In genomic region chr4:12724520-12724919, GRCh38 we compare ENCODE assay signal across 8 cellular contexts.
DNase-seq lines count a peak whose midpoint lies in the region; ATAC-seq, FAIRE-seq and TF ChIP-seq lines count a peak whose summit lies in the region.

No MANE protein-coding gene starts in this region.

- no peak overlapping the region for H2AK5ac ChIP-seq in H9 (ENCODE audit: insufficient read length, low read length)

- H3K79me2 ChIP-seq in H9 (ENCODE audit: insufficient read depth, low read length): no peaks in the 10 kb centered on the region

- no peak overlapping the region for H3K23ac ChIP-seq in H9 (ENCODE audit: insufficient read length, low read depth, low read length)

- H4K5ac ChIP-seq in H9 (ENCODE audit: insufficient read length, low read depth, low read length): no peak overlapping the region

- no peak overlapping the region for H2AFZ ChIP-seq in H9 (ENCODE audit: low read length)

- peak; percentile 28 for FAIRE-seq in TTC549 (lab: Jason Lieb, UNC)
- FAIRE-seq in islet of Langerhans (lab: Jason Lieb, UNC): peak; percentile 80

- H4K8ac ChIP-seq in H9 (replicated peaks; ENCODE audit: insufficient read length, low read depth, low read length): no peak overlapping the region

- no peaks in the 10 kb centered on the region for H3K27me3 ChIP-seq in H9 (ENCODE audit: insufficient read depth, low read length)
- no peaks in the 10 kb centered on the region for H3K27me3 ChIP-seq in aorta (ENCODE audit: control insufficient read depth in 1 of 2, insufficient read depth in 2 of 2, low read length in 1 of 2)

- H2BK5ac ChIP-seq in H9 (ENCODE audit: insufficient read length, low read length): no peak overlapping the region

- H3K23me2 ChIP-seq in H9 (ENCODE audit: insufficient read length, low read depth, low read length, poor library complexity, severe bottlenecking): no peaks in the 10 kb centered on the region

- no peak overlapping the region for H3K27ac Mint-ChIP-seq in H9
- no peak overlapping the region for H3K27ac Mint-ChIP-seq in activated naive CD8-positive, alpha-beta T cell treated with anti-CD3 and anti-CD28 coated beads for 36 hours

- H3K56ac ChIP-seq in H9 (ENCODE audit: insufficient read length, low read depth, low read length): no peak overlapping the region

- no peak overlapping the region for H4K91ac ChIP-seq in H9 (ENCODE audit: insufficient read length, low read depth, low read length)

- no peak overlapping the region for H2BK12ac ChIP-seq in H9 (ENCODE audit: insufficient read length, low read depth, low read length)

- no peak overlapping the region for H2BK120ac ChIP-seq in H9 (ENCODE audit: low read depth, low read length, poor library complexity, severe bottlenecking)

- no peak overlapping the region for H3K4ac ChIP-seq in H9 (ENCODE audit: low read depth, low read length)

- H3K14ac ChIP-seq in H9 (ENCODE audit: insufficient read depth, low read length): no peak overlapping the region

- H3K4me3 Mint-ChIP-seq in H9: no peak overlapping the region
- no peak overlapping the region for H3K4me3 Mint-ChIP-seq in activated naive CD8-positive, alpha-beta T cell treated with anti-CD3 and anti-CD28 coated beads for 36 hours

- H3K9me3 ChIP-seq in H9 (ENCODE audit: control insufficient read depth, low read depth, low read length): no peaks in the 10 kb centered on the region
- H3K9me3 ChIP-seq in aorta (ENCODE audit: control insufficient read depth, low read length): no peaks in the 10 kb centered on the region

- intact Hi-C loops in aorta (cut with DNase I): no loop called here

- H3T11ph ChIP-seq in H9 (ENCODE audit: low read length): no peak overlapping the region

- ATAC-seq in aorta (ENCODE audit: low FRiP score): no peak

- no CpG with 5 or more reads among the region's 4 CpGs for WGBS in H9 (ENCODE audit: extremely low coverage, insufficient read length, low lambda C conversion rate)
- 9 to 12% methylated on average over 4 of the region's 4 CpGs for WGBS in aorta, 2 donors

- no peaks in the 10 kb centered on the region for H3K36me3 Mint-ChIP-seq in H9 (ENCODE audit: insufficient read depth in 1 of 3, low read depth in 3 of 3)
- no peaks in the 10 kb centered on the region for H3K36me3 Mint-ChIP-seq in activated naive CD8-positive, alpha-beta T cell treated with anti-CD3 and anti-CD28 coated beads for 36 hours

- H3K18ac ChIP-seq in H9 (ENCODE audit: insufficient read length, low read depth, low read length): no peak overlapping the region

- no peak overlapping the region for H2BK20ac ChIP-seq in H9 (ENCODE audit: low read depth, low read length, poor library complexity, severe bottlenecking)

- H2BK15ac ChIP-seq in H9 (ENCODE audit: low read depth, low read length): no peak overlapping the region

- peaks cover 9 to 14% of the 10 kb centered on the region in 2 experiments for H3K4me1 Mint-ChIP-seq in H9
- H3K4me1 Mint-ChIP-seq in activated naive CD8-positive, alpha-beta T cell treated with anti-CD3 and anti-CD28 coated beads for 36 hours: peaks cover 3% of the 10 kb centered on the region

- H3K79me1 ChIP-seq in H9 (ENCODE audit: insufficient read depth, low read depth, low read length, poor library complexity, severe bottlenecking): no peaks in the 10 kb centered on the region

- TF ChIP-seq CTCF in H9 (conservative IDR thresholded peaks at IDR 0.05): peak; percentile 85

- no peak overlapping the region for H3K9ac ChIP-seq in H9 (ENCODE audit: extremely low read depth, insufficient read length, low read length)

- H3K36me3 ChIP-seq in aorta (ENCODE audit: control insufficient read depth in 1 of 2, insufficient read depth in 2 of 2, low read length in 1 of 2): no peaks in the 10 kb centered on the region

- H3K4me3 ChIP-seq in aorta (ENCODE audit: low read length in 2 of 2): no peak overlapping the region

- no peaks in the 10 kb centered on the region; the same call in 1 of the 2 replicates for H3K4me1 ChIP-seq in H9 (ENCODE audit: insufficient read depth, low read length)
- no peaks in the 10 kb centered on the region for H3K4me1 ChIP-seq in aorta (ENCODE audit: control insufficient read depth in 1 of 2, insufficient read depth in 2 of 2, low read length in 2 of 2)

- no peaks in the 10 kb centered on the region for H4K20me1 ChIP-seq in H9 (ENCODE audit: control insufficient read depth, insufficient read depth, insufficient read length)

- no peak overlapping the region for H3K4me2 ChIP-seq in H9 (ENCODE audit: insufficient read depth, insufficient read length, low read length)

- DNase-seq in Ammon's horn (ENCODE audit: low spot score): peak; percentile 11
- no peak for DNase-seq in H9
- DNase-seq in aorta: no peak
- no peak for DNase-seq in NCI-H345 (lab: John Stamatoyannopoulos, UW)
- no peak for DNase-seq in T-helper 1 cell
- DNase-seq in activated naive CD8-positive, alpha-beta T cell treated with anti-CD3 and anti-CD28 coated beads for 36 hours: no peak

- H3K27ac ChIP-seq in H9 (ENCODE audit: insufficient read length, low read depth, low read length) (no peak overlapping the region), aorta (ENCODE audit: low read depth in 1 of 2, low read length in 2 of 2) (no peak overlapping the region)

- no peaks in the 10 kb centered on the region for H3K27me3 Mint-ChIP-seq in H9 (ENCODE audit: low read depth)
- peaks cover 47% of the 10 kb centered on the region for H3K27me3 Mint-ChIP-seq in activated naive CD8-positive, alpha-beta T cell treated with anti-CD3 and anti-CD28 coated beads for 36 hours

- H3K9me3 Mint-ChIP-seq in H9: no peaks in the 10 kb centered on the region; a peak in 1 of 5 replicates
- H3K9me3 Mint-ChIP-seq in activated naive CD8-positive, alpha-beta T cell treated with anti-CD3 and anti-CD28 coated beads for 36 hours: no peaks in the 10 kb centered on the region
